ENCODE assay signal across 40 cellular contexts in the genomic region with DNA sequence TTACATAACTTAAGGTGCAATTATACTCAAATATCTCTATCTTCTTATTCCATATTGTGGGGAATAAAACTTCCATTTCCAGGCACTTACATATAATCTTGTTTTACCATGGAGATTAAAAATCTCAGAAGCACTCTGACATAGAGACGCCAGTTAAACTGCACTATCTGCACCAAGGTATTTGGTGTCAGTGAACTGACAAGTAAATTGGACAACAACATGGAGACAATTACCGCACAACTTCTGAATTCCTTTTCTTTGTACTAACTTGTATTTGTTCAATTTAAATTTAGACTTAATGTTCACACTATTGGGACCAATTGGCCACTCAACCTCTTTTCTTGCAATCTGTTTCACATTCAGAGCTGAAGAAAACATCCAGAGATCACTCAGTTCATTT.
"Had no signal": no experiment of that assay in that cellular context is flagged by ENCODE, and none has a peak within 500 bp of the region (broad histone marks: within the 10 kb centered on the region; RNA-seq: fewer than 3 reads in every experiment).

No MANE protein-coding gene starts in this region.

- FAIRE-seq: astrocyte, bronchial epithelial cell had no signal

- H3K27ac ChIP-seq: adrenal gland, ascending aorta, body of pancreas, brain microvascular endothelial cell, breast epithelium had no signal

- H3K9me3 Mint-ChIP-seq: activated naive CD4-positive, alpha-beta T cell treated with anti-CD3 and anti-CD28 coated beads, Interleukin-2, amount 50 U/mL, for 24 hours; activated naive CD8-positive, alpha-beta T cell treated with anti-CD3 and anti-CD28 coated beads, Interleukin-2, amount 50 U/mL, for 24 hours; activated T-cell treated with anti-CD3 and anti-CD28 coated beads, Interleukin-2, amount 50 U/mL, for 24 hours; activated T-helper 17 cell treated with anti-CD3 and anti-CD28 coated beads, Interleukin-2, amount 50 U/mL, for 72 hours; central memory CD8-positive, alpha-beta T cell had no signal

- H3K4me1 ChIP-seq: adrenal gland, ascending aorta, body of pancreas, breast epithelium had no signal

- H3K27ac Mint-ChIP-seq: activated naive CD4-positive, alpha-beta T cell treated with anti-CD3 and anti-CD28 coated beads for 36 hours; activated naive CD4-positive, alpha-beta T cell treated with anti-CD3 and anti-CD28 coated beads, Interleukin-2, amount 10 ng/mL, durations not matched to agents 7 days and 5 days; activated naive CD4-positive, alpha-beta T cell treated with anti-CD3 and anti-CD28 coated beads, Interleukin-2, amount 50 U/mL, for 24 hours; activated naive CD4-positive, alpha-beta T cell treated with anti-CD3 and anti-CD28 coated beads, Interleukin-2, amount 50 U/mL, for 72 hours; activated naive CD8-positive, alpha-beta T cell; activated naive CD8-positive, alpha-beta T cell treated with anti-CD3 and anti-CD28 coated beads for 36 hours; activated naive CD8-positive, alpha-beta T cell treated with anti-CD3 and anti-CD28 coated beads, Interleukin-2, amount 10 ng/mL, durations not matched to agents 7 days and 5 days; activated naive CD8-positive, alpha-beta T cell treated with anti-CD3 and anti-CD28 coated beads, Interleukin-2, amount 50 U/mL, for 24 hours; activated T-cell treated with anti-CD3 and anti-CD28 coated beads, Interleukin-2, amount 50 U/mL, for 24 hours; activated T-cell treated with anti-CD3 and anti-CD28 coated beads, Interleukin-2, amount 50 U/mL, for 72 hours; activated T-helper 1 cell treated with anti-CD3 and anti-CD28 coated beads, Interleukin-12 subunit alpha, Interleukin-12 subunit beta, Interleukin-2, Interleukin-4 antibody, amounts not matched to agents 30 ng/mL and 10 ng/mL and 1 ng/mL, durations not matched to agents 14 hours and 24 hours and 36 hours; activated T-helper 17 cell treated with anti-CD3 and anti-CD28 coated beads, Interleukin-2, amount 50 U/mL, for 72 hours; activated T-helper 2 cell treated with anti-CD3 and anti-CD28 coated beads, Interferon-gamma antibody, Interleukin-2, Interleukin-4, amounts not matched to agents 10 μg/mL and 5 μg/mL and 100 μg/mL, durations not matched to agents 14 hours and 24 hours and 36 hours had no signal

- H3K27me3 ChIP-seq: adrenal gland, ascending aorta, body of pancreas, brain microvascular endothelial cell, breast epithelium had no signal

- H3K4me3 Mint-ChIP-seq: activated naive CD4-positive, alpha-beta T cell treated with anti-CD3 and anti-CD28 coated beads for 36 hours; activated naive CD4-positive, alpha-beta T cell treated with anti-CD3 and anti-CD28 coated beads, Interleukin-2, amount 10 ng/mL, durations not matched to agents 7 days and 5 days; activated naive CD4-positive, alpha-beta T cell treated with anti-CD3 and anti-CD28 coated beads, Interleukin-2, amount 50 U/mL, for 24 hours; activated naive CD8-positive, alpha-beta T cell; activated naive CD8-positive, alpha-beta T cell treated with anti-CD3 and anti-CD28 coated beads for 36 hours; activated naive CD8-positive, alpha-beta T cell treated with anti-CD3 and anti-CD28 coated beads, Interleukin-2, amount 10 ng/mL, durations not matched to agents 7 days and 5 days; activated naive CD8-positive, alpha-beta T cell treated with anti-CD3 and anti-CD28 coated beads, Interleukin-2, amount 50 U/mL, for 24 hours; activated T-cell treated with anti-CD3 and anti-CD28 coated beads, Interleukin-2, amount 50 U/mL, for 24 hours; activated T-cell treated with anti-CD3 and anti-CD28 coated beads, Interleukin-2, amount 50 U/mL, for 4 hours; activated T-cell treated with anti-CD3 and anti-CD28 coated beads, Interleukin-2, amount 50 U/mL, for 72 hours; activated T-helper 1 cell treated with anti-CD3 and anti-CD28 coated beads, Interleukin-12 subunit alpha, Interleukin-12 subunit beta, Interleukin-2, Interleukin-4 antibody, amounts not matched to agents 30 ng/mL and 10 ng/mL and 1 ng/mL, durations not matched to agents 14 hours and 24 hours and 36 hours; activated T-helper 17 cell treated with anti-CD3 and anti-CD28 coated beads, Interleukin-2, amount 50 U/mL, for 72 hours; brain; central memory CD8-positive, alpha-beta T cell had no signal

- H3K4me3 ChIP-seq: adrenal gland, ascending aorta, body of pancreas, breast epithelium had no signal

- ATAC-seq: activated naive CD4-positive, alpha-beta T cell treated with anti-CD3 and anti-CD28 coated beads, Interleukin-2, amount 50 U/mL, for 72 hours; activated naive CD8-positive, alpha-beta T cell treated with anti-CD3 and anti-CD28 coated beads, Interleukin-2, amount 50 U/mL, for 24 hours; activated T-cell treated with anti-CD3 and anti-CD28 coated beads, Interleukin-2, amount 50 U/mL, for 4 hours; activated T-cell treated with anti-CD3 and anti-CD28 coated beads, Interleukin-2, amount 50 U/mL, for 72 hours; activated T-helper 17 cell treated with anti-CD3 and anti-CD28 coated beads, Interleukin-2, amount 50 U/mL, for 72 hours; body of pancreas had no signal

- H3K36me3 ChIP-seq: adrenal gland, brain microvascular endothelial cell, breast epithelium had no signal

- H3K27me3 Mint-ChIP-seq: activated naive CD4-positive, alpha-beta T cell treated with anti-CD3 and anti-CD28 coated beads, Interleukin-2, amount 10 ng/mL, durations not matched to agents 7 days and 5 days; activated naive CD4-positive, alpha-beta T cell treated with anti-CD3 and anti-CD28 coated beads, Interleukin-2, amount 50 U/mL, for 24 hours; activated naive CD8-positive, alpha-beta T cell; activated naive CD8-positive, alpha-beta T cell treated with anti-CD3 and anti-CD28 coated beads for 36 hours; activated naive CD8-positive, alpha-beta T cell treated with anti-CD3 and anti-CD28 coated beads, Interleukin-2, amount 10 ng/mL, durations not matched to agents 7 days and 5 days; activated naive CD8-positive, alpha-beta T cell treated with anti-CD3 and anti-CD28 coated beads, Interleukin-2, amount 50 U/mL, for 24 hours; activated T-cell treated with anti-CD3 and anti-CD28 coated beads, Interleukin-2, amount 50 U/mL, for 24 hours; activated T-helper 17 cell treated with anti-CD3 and anti-CD28 coated beads, Interleukin-2, amount 50 U/mL, for 72 hours; brain; central memory CD8-positive, alpha-beta T cell had no signal

- H3K4me1 Mint-ChIP-seq: activated naive CD4-positive, alpha-beta T cell treated with anti-CD3 and anti-CD28 coated beads, Interleukin-2, amount 10 ng/mL, durations not matched to agents 7 days and 5 days; activated naive CD4-positive, alpha-beta T cell treated with anti-CD3 and anti-CD28 coated beads, Interleukin-2, amount 50 U/mL, for 24 hours; activated naive CD8-positive, alpha-beta T cell treated with anti-CD3 and anti-CD28 coated beads, Interleukin-2, amount 10 ng/mL, durations not matched to agents 7 days and 5 days; activated naive CD8-positive, alpha-beta T cell treated with anti-CD3 and anti-CD28 coated beads, Interleukin-2, amount 50 U/mL, for 24 hours; activated T-helper 17 cell treated with anti-CD3 and anti-CD28 coated beads, Interleukin-2, amount 50 U/mL, for 72 hours; central memory CD8-positive, alpha-beta T cell had no signal

- H3K9me3 ChIP-seq: adrenal gland, ascending aorta, body of pancreas had no signal

- DNase-seq: activated effector memory CD4-positive, alpha-beta T cell treated with anti-CD3 and anti-CD28 coated beads, Interleukin-2, amount 50 U/mL, for 16 hours; activated effector memory CD4-positive, alpha-beta T cell treated with Interleukin-2 at 50 U/mL for 16 hours; activated gamma-delta T cell; activated gamma-delta T cell treated with Interleukin-2 at 50 U/mL for 16 hours; activated naive CD4-positive, alpha-beta T cell; activated naive CD4-positive, alpha-beta T cell treated with anti-CD3 and anti-CD28 coated beads for 36 hours; activated naive CD4-positive, alpha-beta T cell treated with anti-CD3 and anti-CD28 coated beads, Interleukin-2, amount 10 ng/mL, durations not matched to agents 7 days and 5 days; activated naive CD4-positive, alpha-beta T cell treated with anti-CD3 and anti-CD28 coated beads, Interleukin-2, amount 50 U/mL, for 16 hours; activated naive CD4-positive, alpha-beta T cell treated with Interleukin-2 at 50 U/mL for 16 hours; activated naive CD8-positive, alpha-beta T cell treated with anti-CD3 and anti-CD28 coated beads for 36 hours; activated naive CD8-positive, alpha-beta T cell treated with anti-CD3 and anti-CD28 coated beads, Interleukin-2, amount 10 ng/mL, durations not matched to agents 7 days and 5 days; activated naive CD8-positive, alpha-beta T cell treated with anti-CD3 and anti-CD28 coated beads, Interleukin-2, amount 50 U/mL, for 24 hours; activated T-cell treated with anti-CD3 and anti-CD28 coated beads for 4 hours; activated T-cell treated with anti-CD3 and anti-CD28 coated beads, Interleukin-2, amount 50 U/mL, for 1 hour; activated T-cell treated with anti-CD3 and anti-CD28 coated beads, Interleukin-2, amount 50 U/mL, for 24 hours; activated T-cell treated with anti-CD3 and anti-CD28 coated beads, Interleukin-2, amount 50 U/mL, for 4 hours; activated T-cell treated with anti-CD3 and anti-CD28 coated beads, Interleukin-2, amount 50 U/mL, for 48 hours; activated T-cell treated with anti-CD3 and anti-CD28 coated beads, Interleukin-2, amount 50 U/mL, for 72 hours; adrenal gland; amniotic stem cell; amygdala; anterior cingulate cortex; aorta; body of pancreas; brain microvascular endothelial cell; caudate nucleus; central memory CD4-positive, alpha-beta T cell; cerebellar nuclear complex had no signal
